Comparison of ENCODE assay signal across 13 cellular contexts in genomic region chr17:68134046-68134637, GRCh38.
"Had no signal": no experiment of that assay in that cellular context is flagged by ENCODE, and none has a peak within 500 bp of the region (broad histone marks: within the 10 kb centered on the region; RNA-seq: fewer than 3 reads in every experiment).

No MANE protein-coding gene starts in this region.

- H3K4me1 ChIP-seq: prostate gland, sigmoid colon had no signal

- H3K27ac ChIP-seq: prostate gland, sigmoid colon, spleen, thoracic aorta had no signal

- H3K27me3 Mint-ChIP-seq: activated CD4-positive, alpha-beta T cell treated with anti-CD3 and anti-CD28 coated beads, Interleukin-2, amount 10 ng/mL, durations not matched to agents 7 days and 5 days; activated naive CD8-positive, alpha-beta T cell treated with anti-CD3 and anti-CD28 coated beads, Interleukin-2, amount 10 ng/mL, durations not matched to agents 7 days and 5 days; T-cell had no signal

- H3K27ac Mint-ChIP-seq: activated CD4-positive, alpha-beta T cell treated with anti-CD3 and anti-CD28 coated beads, Interleukin-2, amount 10 ng/mL, durations not matched to agents 7 days and 5 days; activated naive CD8-positive, alpha-beta T cell treated with anti-CD3 and anti-CD28 coated beads, Interleukin-2, amount 10 ng/mL, durations not matched to agents 7 days and 5 days; mesothelial cell of epicardium; T-cell had no signal

- H3K27me3 ChIP-seq: sigmoid colon, spleen had no signal

- H3K4me3 ChIP-seq: prostate gland, sigmoid colon, spleen, thoracic aorta had no signal

- H3K9me3 Mint-ChIP-seq: activated CD4-positive, alpha-beta T cell treated with anti-CD3 and anti-CD28 coated beads, Interleukin-2, amount 10 ng/mL, durations not matched to agents 7 days and 5 days; activated naive CD8-positive, alpha-beta T cell treated with anti-CD3 and anti-CD28 coated beads, Interleukin-2, amount 10 ng/mL, durations not matched to agents 7 days and 5 days; mesothelial cell of epicardium; T-cell had no signal

- DNase-seq: activated CD4-positive, alpha-beta T cell treated with anti-CD3 and anti-CD28 coated beads, Interleukin-2, amount 10 ng/mL, durations not matched to agents 7 days and 5 days; activated naive CD4-positive, alpha-beta T cell; activated naive CD8-positive, alpha-beta T cell treated with anti-CD3 and anti-CD28 coated beads, Interleukin-2, amount 10 ng/mL, durations not matched to agents 7 days and 5 days; dermis blood vessel endothelial cell; hypothalamus; kidney; sigmoid colon; spleen; T-cell; T-helper 9 cell had no signal

- H3K4me3 Mint-ChIP-seq: activated CD4-positive, alpha-beta T cell treated with anti-CD3 and anti-CD28 coated beads, Interleukin-2, amount 10 ng/mL, durations not matched to agents 7 days and 5 days; activated naive CD8-positive, alpha-beta T cell treated with anti-CD3 and anti-CD28 coated beads, Interleukin-2, amount 10 ng/mL, durations not matched to agents 7 days and 5 days; mesothelial cell of epicardium; T-cell had no signal

- H3K4me1 Mint-ChIP-seq: activated CD4-positive, alpha-beta T cell treated with anti-CD3 and anti-CD28 coated beads, Interleukin-2, amount 10 ng/mL, durations not matched to agents 7 days and 5 days; activated naive CD8-positive, alpha-beta T cell treated with anti-CD3 and anti-CD28 coated beads, Interleukin-2, amount 10 ng/mL, durations not matched to agents 7 days and 5 days; T-cell had no signal

- ATAC-seq: T-cell had no signal

- H3K9me3 ChIP-seq: prostate gland, sigmoid colon, spleen, thoracic aorta had no signal
